28 cellular contexts compared by ENCODE assay signal in genomic region chr15:44656241-44656640, GRCh38. TPM values are rescaled to one million over a fixed set of nuclear protein-coding genes. Genes with fewer than 3 reads are reported as not detected.
DNase-seq lines count a peak whose midpoint lies in the region; ATAC-seq and TF ChIP-seq lines count a peak whose summit lies in the region.
"Had no signal": no experiment of that assay in that cellular context is flagged by ENCODE, and none has a peak within 500 bp of the region (broad histone marks: within the 10 kb centered on the region; RNA-seq: fewer than 3 reads in every experiment).

No MANE protein-coding gene starts in this region.

- H3K4me3 Mint-ChIP-seq in activated CD8-positive, alpha-beta memory T cell treated with anti-CD3 and anti-CD28 coated beads, Interleukin-2, amount 10 ng/mL, durations not matched to agents 7 days and 5 days, result no peak overlapping the region
- H3K4me3 Mint-ChIP-seq in CD8-positive, alpha-beta T cell, result no peak overlapping the region
- H3K4me3 Mint-ChIP-seq in activated naive CD8-positive, alpha-beta T cell, result no peak overlapping the region
- H3K4me3 Mint-ChIP-seq: activated CD4-positive, alpha-beta memory T cell treated with anti-CD3 and anti-CD28 coated beads for 36 hours; activated T-cell treated with anti-CD3 and anti-CD28 coated beads, Interleukin-2, amount 50 U/mL, for 4 hours; H9 had no signal

- CTCF ChIA-PET in activated CD8-positive, alpha-beta memory T cell treated with anti-CD3 and anti-CD28 coated beads, Interleukin-2, amount 10 ng/mL, durations not matched to agents 7 days and 5 days (lab: Charles Lee), result interaction anchor here (0.9 to 1.8 kb wide), 3 partner anchors 80 to 82 kb away, joined by 3 to 5 read pairs (median 3); partner anchors contain the start of gene TRIM69
- CTCF ChIA-PET in CD8-positive, alpha-beta T cell (lab: Charles Lee), result interaction anchor here (0.8 to 2.5 kb wide), 5 partner anchors 20 to 129 kb away, joined by 3 to 8 read pairs (median 4); partner anchors contain the start of gene TRIM69

- H3K4me2 ChIP-seq in Karpas-422 (ENCODE audit: low read depth, low read length, poor library complexity, severe bottlenecking), result no peak overlapping the region
- H3K4me2 ChIP-seq: BLaER1 treated with 17β-estradiol and CSF1 and Interleukin-3, amounts not matched to agents 10 nM and 100 nM had no signal

- peaks cover 24% of the 10 kb centered on the region for H3K4me1 Mint-ChIP-seq in activated CD8-positive, alpha-beta memory T cell treated with anti-CD3 and anti-CD28 coated beads, Interleukin-2, amount 10 ng/mL, durations not matched to agents 7 days and 5 days
- peaks cover 47% of the 10 kb centered on the region for H3K4me1 Mint-ChIP-seq in CD8-positive, alpha-beta T cell (ENCODE audit: low read depth)
- H3K4me1 Mint-ChIP-seq in activated naive CD8-positive, alpha-beta T cell (ENCODE audit: low read depth), result peaks cover 40% of the 10 kb centered on the region
- H3K4me1 Mint-ChIP-seq: H9 had no signal

- peak overlapping the region; percentile 0 for H3K27ac Mint-ChIP-seq in activated CD8-positive, alpha-beta memory T cell treated with anti-CD3 and anti-CD28 coated beads, Interleukin-2, amount 10 ng/mL, durations not matched to agents 7 days and 5 days
- H3K27ac Mint-ChIP-seq in CD8-positive, alpha-beta T cell, result peak overlapping the region; percentile 42
- H3K27ac Mint-ChIP-seq in activated naive CD8-positive, alpha-beta T cell, result peak overlapping the region; percentile 17
- H3K27ac Mint-ChIP-seq: activated CD4-positive, alpha-beta memory T cell treated with anti-CD3 and anti-CD28 coated beads for 36 hours; H9 had no signal

- H3K4me3 ChIP-seq in CD8-positive, alpha-beta T cell (ENCODE audit: low read depth, low read length), result no peak overlapping the region
- H3K4me3 ChIP-seq in neutrophil (ENCODE audit: low read depth in 1 of 2, low read length in 1 of 2), result no peak overlapping the region
- H3K4me3 ChIP-seq in Karpas-422 (ENCODE audit: low read length), result no peak overlapping the region
- H3K4me3 ChIP-seq: BLaER1 treated with 17β-estradiol and CSF1 and Interleukin-3, amounts not matched to agents 10 nM and 100 nM; body of pancreas; ovary; Peyer's patch; right lobe of liver; SJSA1 had no signal

- no peaks in the 10 kb centered on the region for H3K9me3 Mint-ChIP-seq in activated CD8-positive, alpha-beta memory T cell treated with anti-CD3 and anti-CD28 coated beads, Interleukin-2, amount 10 ng/mL, durations not matched to agents 7 days and 5 days (ENCODE audit: low read depth)
- H3K9me3 Mint-ChIP-seq in CD8-positive, alpha-beta T cell, result no peaks in the 10 kb centered on the region
- H3K9me3 Mint-ChIP-seq in activated naive CD8-positive, alpha-beta T cell (ENCODE audit: low read depth), result no peaks in the 10 kb centered on the region
- H3K9me3 Mint-ChIP-seq: activated CD4-positive, alpha-beta memory T cell treated with anti-CD3 and anti-CD28 coated beads for 36 hours; activated T-cell treated with anti-CD3 and anti-CD28 coated beads, Interleukin-2, amount 50 U/mL, for 4 hours; H9 had no signal

- H3K27me3 Mint-ChIP-seq in activated CD8-positive, alpha-beta memory T cell treated with anti-CD3 and anti-CD28 coated beads, Interleukin-2, amount 10 ng/mL, durations not matched to agents 7 days and 5 days, result no peaks in the 10 kb centered on the region
- no peaks in the 10 kb centered on the region for H3K27me3 Mint-ChIP-seq in CD8-positive, alpha-beta T cell (ENCODE audit: low read depth)
- H3K27me3 Mint-ChIP-seq in activated naive CD8-positive, alpha-beta T cell, result no peaks in the 10 kb centered on the region
- H3K27me3 Mint-ChIP-seq: activated CD4-positive, alpha-beta memory T cell treated with anti-CD3 and anti-CD28 coated beads for 36 hours had no signal

- H3K27ac ChIP-seq in CD8-positive, alpha-beta T cell (ENCODE audit: low read depth, low read length), result no peak overlapping the region
- peak overlapping the region; percentile 21 for H3K27ac ChIP-seq in neutrophil
- H3K27ac ChIP-seq in Karpas-422 (ENCODE audit: low read length), result no peak overlapping the region
- H3K27ac ChIP-seq: BLaER1 treated with 17β-estradiol and CSF1 and Interleukin-3, amounts not matched to agents 10 nM and 100 nM; body of pancreas; ovary; Peyer's patch; right lobe of liver; SJSA1 had no signal

- peaks cover 51% of the 10 kb centered on the region for H3K36me3 Mint-ChIP-seq in activated CD8-positive, alpha-beta memory T cell treated with anti-CD3 and anti-CD28 coated beads, Interleukin-2, amount 10 ng/mL, durations not matched to agents 7 days and 5 days
- H3K36me3 Mint-ChIP-seq in CD8-positive, alpha-beta T cell, result peaks cover 67% of the 10 kb centered on the region
- peaks cover 24% of the 10 kb centered on the region for H3K36me3 Mint-ChIP-seq in activated naive CD8-positive, alpha-beta T cell

- H3K9ac ChIP-seq in Karpas-422 (ENCODE audit: low read length), result no peak overlapping the region
- H3K9ac ChIP-seq: BLaER1 treated with 17β-estradiol and CSF1 and Interleukin-3, amounts not matched to agents 10 nM and 100 nM had no signal

- DNase-seq in activated CD8-positive, alpha-beta memory T cell treated with anti-CD3 and anti-CD28 coated beads, Interleukin-2, amount 10 ng/mL, durations not matched to agents 7 days and 5 days, result no peak
- DNase-seq in activated CD8-positive, alpha-beta memory T cell treated with anti-CD3 and anti-CD28 coated beads, Interleukin-2, amount 50 U/mL, for 48 hours, result no peak
- no peak for DNase-seq in CD8-positive, alpha-beta T cell
- no peak for DNase-seq in OCI-M2 (lab: John Stamatoyannopoulos, UW; ENCODE audit: unreplicated experiment)
- DNase-seq in GF-D8 (lab: John Stamatoyannopoulos, UW), result no peak
- DNase-seq in Karpas-422, result no peak
- DNase-seq: ACHN; activated CD4-positive, alpha-beta memory T cell treated with anti-CD3 and anti-CD28 coated beads for 36 hours; activated T-cell treated with anti-CD3 and anti-CD28 coated beads, Interleukin-2, amount 50 U/mL, for 4 hours; body of pancreas; DMS 273 treated with DMSO at 0.1 percent for 48 hours; H9; IMR-90; kidney; mammary epithelial cell; NCI-H1105 treated with DMSO at 0.1 percent for 48 hours; NCI-H2081 treated with DMSO at 0.1 percent for 48 hours; NCI-H510A; NK-92 treated with Interleukin-12 subunit alpha and Interleukin-12 subunit beta, amount 100 ng/mL, for 24 hours; ovary; Peyer's patch; right lobe of liver; stimulated activated CD8-positive, alpha-beta memory T cell treated with anti-CD3 and anti-CD28 coated beads, Interleukin-4, amount 100 ng/mL, for 48 hours had no signal

- no peak for TF ChIP-seq CTCF in CD8-positive, alpha-beta T cell (IDR thresholded peaks at IDR 0.05)
- no peak for TF ChIP-seq CTCF in neutrophil (IDR thresholded peaks at IDR 0.05)

- peaks cover 15% of the 10 kb centered on the region for H3K36me3 ChIP-seq in CD8-positive, alpha-beta T cell (ENCODE audit: insufficient read depth, low read length)
- peaks cover 88% of the 10 kb centered on the region for H3K36me3 ChIP-seq in neutrophil
- H3K36me3 ChIP-seq in Karpas-422 (ENCODE audit: insufficient read depth, low read length), result peaks cover 64% of the 10 kb centered on the region

- H4K20me1 ChIP-seq in Karpas-422 (ENCODE audit: insufficient read depth, low read depth, low read length), result no peaks in the 10 kb centered on the region

- no peak for ATAC-seq in activated CD8-positive, alpha-beta memory T cell treated with anti-CD3 and anti-CD28 coated beads, Interleukin-2, amount 10 ng/mL, durations not matched to agents 7 days and 5 days
- ATAC-seq in CD8-positive, alpha-beta T cell, result no peak
- ATAC-seq: activated T-cell treated with anti-CD3 and anti-CD28 coated beads, Interleukin-2, amount 50 U/mL, for 4 hours; body of pancreas; right lobe of liver had no signal

- no peaks in the 10 kb centered on the region for H3K27me3 ChIP-seq in CD8-positive, alpha-beta T cell (ENCODE audit: insufficient read depth, low read length)
- no peaks in the 10 kb centered on the region for H3K27me3 ChIP-seq in neutrophil
- H3K27me3 ChIP-seq in Karpas-422 (ENCODE audit: low read length), result no peaks in the 10 kb centered on the region
- H3K27me3 ChIP-seq: BLaER1 treated with 17β-estradiol and CSF1 and Interleukin-3, amounts not matched to agents 10 nM and 100 nM; body of pancreas; ovary; Peyer's patch; right lobe of liver; SJSA1 had no signal

- H3K9me3 ChIP-seq in CD8-positive, alpha-beta T cell (ENCODE audit: low read length), result no peaks in the 10 kb centered on the region
- H3K9me3 ChIP-seq in neutrophil (no peaks in the 10 kb centered on the region), Karpas-422 (ENCODE audit: low read length) (no peaks in the 10 kb centered on the region)
- H3K9me3 ChIP-seq: BLaER1 treated with 17β-estradiol and CSF1 and Interleukin-3, amounts not matched to agents 10 nM and 100 nM; body of pancreas; ovary; Peyer's patch; right lobe of liver; SJSA1 had no signal

- peaks cover 9% of the 10 kb centered on the region for H3K4me1 ChIP-seq in CD8-positive, alpha-beta T cell (ENCODE audit: insufficient read depth, low read length)
- peaks cover 16 to 25% of the 10 kb centered on the region in 2 experiments for H3K4me1 ChIP-seq in neutrophil (ENCODE audit: control insufficient read depth in 1 of 2, insufficient read depth in 1 of 2, low read depth in 1 of 2, low read length in 1 of 2)
- 0 out of 2 replicates have a peak, but pooled peaks cover 4% of the 10 kb centered on the region for H3K4me1 ChIP-seq in Karpas-422 (ENCODE audit: low read length)
- H3K4me1 ChIP-seq: body of pancreas, Peyer's patch, SJSA1 had no signal

- H3K79me2 ChIP-seq in Karpas-422 (ENCODE audit: low read length), result peaks cover 32% of the 10 kb centered on the region

- POLR2A ChIA-PET in CD8-positive, alpha-beta T cell (lab: Charles Lee), result interaction anchor here (1.3 to 35.7 kb wide), 3 partner anchors 62 to 95 kb away, joined by 4 to 1993 read pairs (median 4); partner anchors contain the start of genes B2M and PATL2

- H3K9me2 ChIP-seq in Karpas-422 (replicated peaks; ENCODE audit: insufficient read depth, low read length), result no peaks in the 10 kb centered on the region

- no peak overlapping the region for H2AFZ ChIP-seq in Karpas-422 (ENCODE audit: low read length)

- intact Hi-C loops in CD8-positive, alpha-beta T cell (cut with DNase I, micrococcal nuclease), result loop anchor here in 1 of 2 experiments (5.0 kb wide), 1 partner anchor 59 kb away; no protein-coding TSS in a partner anchor

RNA-seq across cellular contexts. Expression of gene SPG11, which starts 7.2 kb away (rescaled TPM):
- total RNA-seq in activated CD8-positive, alpha-beta memory T cell treated with anti-CD3 and anti-CD28 coated beads, Interleukin-2, amount 10 ng/mL, durations not matched to agents 7 days and 5 days, result 10 to 100 TPM; 76.7 to 95.8 TPM
- 10 to 100 TPM; 41.9 to 42.4 TPM for total RNA-seq in CD8-positive, alpha-beta T cell
- total RNA-seq in Karpas-422 (2014; rRNA removed; shearing (Covaris generic); ENCODE audit: low replicate concordance), result 80.6 and 123 TPM in 2 replicates

RNA-seq across cellular contexts. Expression of gene PATL2, which starts 54.9 kb away (rescaled TPM):
- total RNA-seq in activated CD8-positive, alpha-beta memory T cell treated with anti-CD3 and anti-CD28 coated beads, Interleukin-2, amount 10 ng/mL, durations not matched to agents 7 days and 5 days, result 10 to 100 TPM; 17.2 to 38.4 TPM
- 10 to 100 TPM; 32.8 to 35.7 TPM for total RNA-seq in CD8-positive, alpha-beta T cell
- total RNA-seq in Karpas-422 (2014; rRNA removed; shearing (Covaris generic); ENCODE audit: low replicate concordance), result 1.0 and 5.0 TPM in 2 replicates
- total RNA-seq: G401, IMR-90, mammary epithelial cell had no signal

RNA-seq across cellular contexts. Expression of gene B2M, which starts 55.1 kb away (rescaled TPM):
- total RNA-seq in activated CD8-positive, alpha-beta memory T cell treated with anti-CD3 and anti-CD28 coated beads, Interleukin-2, amount 10 ng/mL, durations not matched to agents 7 days and 5 days, result 1,000 to 10,000 TPM; 6,920 to 7,161 TPM
- 1,000 to 10,000 TPM; 4,250 to 4,545 TPM for total RNA-seq in CD8-positive, alpha-beta T cell
- total RNA-seq in Karpas-422 (2014; rRNA removed; shearing (Covaris generic); ENCODE audit: low replicate concordance), result 2,186 and 3,959 TPM in 2 replicates
